In the genomic region with DNA sequence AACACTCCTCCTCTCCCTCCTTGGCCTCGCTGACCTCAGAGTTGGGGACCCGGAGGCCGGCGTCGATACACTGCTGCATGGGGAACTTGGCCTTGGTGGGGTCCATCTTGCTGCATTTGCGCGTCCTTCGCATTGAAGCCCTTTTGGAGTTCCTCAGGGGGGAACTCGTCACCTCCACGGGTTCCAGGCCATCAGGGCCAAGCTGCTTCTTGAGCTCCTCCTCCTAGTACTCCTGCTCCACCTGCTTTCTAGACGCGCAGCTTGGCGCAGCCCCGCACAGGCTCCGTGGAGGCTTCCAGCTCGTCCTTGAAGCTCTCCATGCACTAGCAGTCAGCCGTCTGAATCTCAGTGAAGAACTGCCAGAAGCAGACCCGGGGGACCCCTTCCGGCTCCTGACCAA, we compare ENCODE assay signal across 7 cellular contexts. TPM values are rescaled to one million over a fixed set of nuclear protein-coding genes. Genes with fewer than 3 reads are reported as not detected.
DNase-seq lines count a peak whose midpoint lies in the region; ATAC-seq, FAIRE-seq and TF ChIP-seq lines count a peak whose summit lies in the region.
"Not testable (repeated sequence)": the region's sequence is repeated elsewhere in the genome, so short reads cannot be mapped to it uniquely, and the experiment has no call there.
"Had no signal": no experiment of that assay in that cellular context is flagged by ENCODE, and none has a peak within 500 bp of the region (broad histone marks: within the 10 kb centered on the region; RNA-seq: fewer than 3 reads in every experiment).

No MANE protein-coding gene starts in this region.

- peak overlapping the region in 8 of 11 experiments; percentile 17 to 75 (median 55); a peak in 12 of 22 replicates for H3K4me2 ChIP-seq in BLaER1 treated with 17β-estradiol and CSF1 and Interleukin-3, amounts not matched to agents 10 nM and 100 nM
- H3K4me2 ChIP-seq in neural progenitor cell, result not testable (repeated sequence)

- not testable (repeated sequence) for H3K79me2 ChIP-seq in neural progenitor cell (ENCODE audit: low read depth)

- H4K20me1 ChIP-seq in BLaER1 treated with 17β-estradiol and CSF1 and Interleukin-3, amounts not matched to agents 10 nM and 100 nM; neural progenitor cell (ENCODE audit: low read depth): not testable (repeated sequence)

- DNase-seq in SJSA1 (ENCODE audit: low read depth in 1 of 2, low spot score in 2 of 2), result peak; percentile 0 to 25
- DNase-seq in activated CD8-positive, alpha-beta memory T cell treated with anti-CD3 and anti-CD28 coated beads, Interleukin-2, amount 50 U/mL, for 48 hours, result peak; percentile 6
- peak; percentile 17 for DNase-seq in Right ventricle myocardium inferior (ENCODE audit: missing footprints)
- DNase-seq in kidney, result peak; percentile 3
- peak; percentile 0 for DNase-seq in neural progenitor cell (ENCODE audit: low spot score)

- not testable (repeated sequence) for H3K9ac ChIP-seq in BLaER1 treated with 17β-estradiol and CSF1 and Interleukin-3, amounts not matched to agents 10 nM and 100 nM; kidney (ENCODE audit: low read length in 2 of 2); neural progenitor cell

- intact Hi-C loops in Right ventricle myocardium inferior (cut with DNase I); kidney (cut with DNase I): not testable (repeated sequence)

- not testable (repeated sequence) for H3K27me3 Mint-ChIP-seq in neural progenitor cell (ENCODE audit: insufficient read depth, low read depth)

- H3K27ac Mint-ChIP-seq in neural progenitor cell, result not testable (repeated sequence)

- not testable (repeated sequence) for TF ChIP-seq CTCF in kidney (IDR thresholded peaks at IDR 0.05; ENCODE audit: borderline replicate concordance, extremely low read depth, insufficient read depth); neural progenitor cell (IDR thresholded peaks at IDR 0.05)

- not testable (repeated sequence) for H3K4me1 Mint-ChIP-seq in neural progenitor cell

- H3K36me3 ChIP-seq in BLaER1 treated with 17β-estradiol and CSF1 and Interleukin-3, amounts not matched to agents 10 nM and 100 nM; SJSA1; kidney (ENCODE audit: control insufficient read depth in 1 of 2, insufficient read depth in 2 of 2, low read length in 2 of 2); neural progenitor cell: not testable (repeated sequence)

- H3K27ac ChIP-seq in BLaER1 treated with 17β-estradiol and CSF1 and Interleukin-3, amounts not matched to agents 10 nM and 100 nM; SJSA1; kidney (ENCODE audit: low read depth in 2 of 2, low read length in 2 of 2); neural progenitor cell: not testable (repeated sequence)

- not testable (repeated sequence) for H2AFZ ChIP-seq in neural progenitor cell (replicated peaks)

- H3K36me3 Mint-ChIP-seq in neural progenitor cell, result not testable (repeated sequence)

- H3K4me3 ChIP-seq in BLaER1 treated with 17β-estradiol and CSF1 and Interleukin-3, amounts not matched to agents 10 nM and 100 nM; SJSA1; kidney (ENCODE audit: low read length in 2 of 2); neural progenitor cell: not testable (repeated sequence)

- not testable (repeated sequence) for FAIRE-seq in kidney (lab: Jason Lieb, UNC)

- not testable (repeated sequence) for H3F3A ChIP-seq in neural progenitor cell (ENCODE audit: low read depth)

- not testable (repeated sequence) for H3K9me3 ChIP-seq in BLaER1 treated with 17β-estradiol and CSF1 and Interleukin-3, amounts not matched to agents 10 nM and 100 nM (replicated peaks in 1 of 11); SJSA1 (replicated peaks); kidney (ENCODE audit: control insufficient read depth in 1 of 2, low read length in 2 of 2); neural progenitor cell (ENCODE audit: low read depth)

- not testable (repeated sequence) for H3K4me3 Mint-ChIP-seq in neural progenitor cell

- not testable (repeated sequence) for H3K4me1 ChIP-seq in BLaER1 treated with 17β-estradiol and CSF1 and Interleukin-3, amounts not matched to agents 10 nM and 100 nM; SJSA1 (replicated peaks); kidney (ENCODE audit: control insufficient read depth in 1 of 2, insufficient read depth in 1 of 2, low read depth in 1 of 2, low read length in 2 of 2); neural progenitor cell

- H3K9me3 Mint-ChIP-seq in neural progenitor cell, result not testable (repeated sequence)

- ATAC-seq in Right ventricle myocardium inferior, result not testable (repeated sequence)

- not testable (repeated sequence) for H3K27me3 ChIP-seq in BLaER1 treated with 17β-estradiol and CSF1 and Interleukin-3, amounts not matched to agents 10 nM and 100 nM; SJSA1 (replicated peaks); neural progenitor cell

RNA-seq across cellular contexts. Expression of a gene that starts 10.9 kb away (rescaled TPM):
- total RNA-seq in SJSA1 (2014; rRNA removed; shearing (Covaris generic)), result 53.2 and 76.5 TPM in 2 replicates
- total RNA-seq in Right ventricle myocardium inferior (357 TPM), kidney (424 TPM), neural progenitor cell (ENCODE audit: low replicate concordance) (172 and 237 TPM in 2 replicates)
- 542 TPM for polyA plus RNA-seq in kidney (ENCODE audit: insufficient read depth, low read depth, low replicate concordance)

RNA-seq across cellular contexts. Expression of a gene that starts 51.2 kb away (rescaled TPM):
- 0.61 and 1.4 TPM in 2 replicates for total RNA-seq in SJSA1 (2014; rRNA removed; shearing (Covaris generic))
- not detected for total RNA-seq in Right ventricle myocardium inferior
- total RNA-seq in kidney, result 3.5 TPM
- polyA plus RNA-seq in kidney (ENCODE audit: insufficient read depth, low read depth, low replicate concordance), result 0.37 TPM
- total RNA-seq in neural progenitor cell (ENCODE audit: low replicate concordance), result 2.8 TPM in 1 of 2 replicates, not detected in the other
- polyA plus RNA-seq: CD4-positive, alpha-beta memory T cell had no signal
